In the genomic region with DNA sequence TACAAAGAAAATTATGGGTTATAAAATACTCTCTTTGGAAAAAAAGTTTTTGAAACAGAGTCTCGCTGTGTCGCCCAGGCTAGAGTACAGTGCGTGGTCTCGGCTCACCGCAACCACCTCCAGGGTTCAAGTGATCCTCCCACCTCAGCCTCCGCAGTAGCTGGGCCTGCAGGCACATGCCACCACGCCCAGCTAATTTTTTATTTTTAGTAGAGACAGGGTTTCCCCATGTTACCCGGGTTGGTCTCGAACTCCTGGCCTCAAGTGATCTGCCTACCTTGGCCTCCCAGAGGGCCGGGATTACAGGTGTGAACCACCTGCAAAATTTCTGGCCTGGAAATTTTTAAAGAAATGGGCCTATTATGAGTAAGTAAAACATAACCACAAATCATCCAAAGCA, we compare ENCODE assay signal across 15 cellular contexts. TPM values are rescaled to one million over a fixed set of nuclear protein-coding genes. Genes with fewer than 3 reads are reported as not detected.
A peak's percentile ranks its signal among the peaks of the same experiment; 100 is the strongest.
DNase-seq lines count a peak whose midpoint lies in the region; ATAC-seq and TF ChIP-seq lines count a peak whose summit lies in the region.
"Had no signal": no experiment of that assay in that cellular context is flagged by ENCODE, and none has a peak within 500 bp of the region (broad histone marks: within the 10 kb centered on the region; RNA-seq: fewer than 3 reads in every experiment).

No MANE protein-coding gene starts in this region.

- H3K4me3 Mint-ChIP-seq in T-helper 1 cell treated with Interleukin-12 subunit alpha and Interleukin-12 subunit beta and Interleukin-4 antibody, amounts not matched to agents 30 μg/mL and 1 μg/mL, for 36 hours = peak overlapping the region; percentile 72
- peak overlapping the region; percentile 70 to 98 (median 91) for H3K4me3 Mint-ChIP-seq in naive thymus-derived CD4-positive, alpha-beta T cell
- no peak overlapping the region for H3K4me3 Mint-ChIP-seq in endodermal cell

- no peak for DNase-seq in T-helper 1 cell
- no peak for DNase-seq in Karpas-422
- peak; percentile 27 to 31 for DNase-seq in activated T-cell treated with anti-CD3 and anti-CD28 coated beads, Interleukin-2, amount 50 U/mL, for 48 hours
- peak in 1 of 9 donors; percentile 38 for DNase-seq in naive thymus-derived CD4-positive, alpha-beta T cell
- DNase-seq in endodermal cell = no peak
- DNase-seq in NCI-H526 treated with DMSO at 0.1 percent for 48 hours (lab: John Stamatoyannopoulos, UW) = no peak
- DNase-seq: COR-L47, GF-D8, stomach had no signal

- no peak for TF ChIP-seq CTCF in endodermal cell (conservative IDR thresholded peaks at IDR 0.05)

- H3K9me3 ChIP-seq in Karpas-422 (ENCODE audit: low read length) = no peaks in the 10 kb centered on the region
- H3K9me3 ChIP-seq in naive thymus-derived CD4-positive, alpha-beta T cell (ENCODE audit: control insufficient read depth in 2 of 3, low read length in 3 of 3) = no peaks in the 10 kb centered on the region
- H3K9me3 ChIP-seq in endodermal cell (ENCODE audit: control insufficient read depth, low read length) = no peaks in the 10 kb centered on the region
- H3K9me3 ChIP-seq: ascending aorta, left lung, stomach had no signal

- ATAC-seq in naive thymus-derived CD4-positive, alpha-beta T cell = no peak
- ATAC-seq in activated CD4-positive, CD25-positive, alpha-beta regulatory T cell treated with anti-CD3 and anti-CD28 coated beads, Interleukin-2, amount 50 U/mL, for 24 hours = no peak
- ATAC-seq: HepG2, left lung had no signal

- CTCF ChIA-PET in naive thymus-derived CD4-positive, alpha-beta T cell (lab: Charles Lee) = no interaction called here

- H3K4me1 ChIP-seq in Karpas-422 (ENCODE audit: low read length) (peaks cover 64% of the 10 kb centered on the region), endodermal cell (ENCODE audit: control insufficient read depth, insufficient read depth, low read length) (no peaks in the 10 kb centered on the region)
- H3K4me1 ChIP-seq in naive thymus-derived CD4-positive, alpha-beta T cell (ENCODE audit: control insufficient read depth in 2 of 2, insufficient read depth in 2 of 2, low read length in 2 of 2) = peaks cover 39 to 60% of the 10 kb centered on the region in 2 donors

- intact Hi-C loops in naive thymus-derived CD4-positive, alpha-beta T cell (cut with micrococcal nuclease) = loop anchor here (5.0 to 10.0 kb wide), 6 partner anchors 38 to 531 kb away; no protein-coding TSS in a partner anchor

- H3K27ac ChIP-seq in Karpas-422 (ENCODE audit: low read length) (no peak overlapping the region), endodermal cell (ENCODE audit: low read depth, low read length) (no peak overlapping the region)
- H3K27ac ChIP-seq in naive thymus-derived CD4-positive, alpha-beta T cell (ENCODE audit: low read depth, low read length) = peak overlapping the region; percentile 50
- H3K27ac ChIP-seq: 22Rv1, ascending aorta had no signal

- H3K36me3 ChIP-seq in Karpas-422 (ENCODE audit: insufficient read depth, low read length) (peaks cover 28% of the 10 kb centered on the region; the same call in 1 of the 2 replicates), endodermal cell (ENCODE audit: control insufficient read depth, insufficient read depth, low read length) (no peaks in the 10 kb centered on the region)
- peaks cover 0 to 10% (median 0%) of the 10 kb centered on the region in 3 experiments for H3K36me3 ChIP-seq in naive thymus-derived CD4-positive, alpha-beta T cell (ENCODE audit: control insufficient read depth in 2 of 3, insufficient read depth in 3 of 3, low read length in 3 of 3)
- H3K36me3 ChIP-seq: ascending aorta, left lung, stomach had no signal

- H3K4me1 Mint-ChIP-seq in T-helper 1 cell treated with Interleukin-12 subunit alpha and Interleukin-12 subunit beta and Interleukin-4 antibody, amounts not matched to agents 30 μg/mL and 1 μg/mL, for 36 hours (ENCODE audit: low read depth) = peaks cover 47% of the 10 kb centered on the region
- peaks cover 40 to 78% (median 71%) of the 10 kb centered on the region in 7 donors for H3K4me1 Mint-ChIP-seq in naive thymus-derived CD4-positive, alpha-beta T cell
- H3K4me1 Mint-ChIP-seq in endodermal cell = peaks cover 1% of the 10 kb centered on the region

- H3K9ac ChIP-seq in Karpas-422 (ENCODE audit: low read length) (no peak overlapping the region), endodermal cell (ENCODE audit: extremely low read depth, low read length, poor library complexity, severe bottlenecking) (no peak overlapping the region)

- POLR2A ChIA-PET in naive thymus-derived CD4-positive, alpha-beta T cell (lab: Charles Lee) = no interaction called here

- no peak overlapping the region for H2AFZ ChIP-seq in Karpas-422 (ENCODE audit: low read length)

- H3K9me2 ChIP-seq in Karpas-422 (replicated peaks; ENCODE audit: insufficient read depth, low read length) = no peaks in the 10 kb centered on the region

- peak overlapping the region; percentile 80 for H3K4me2 ChIP-seq in Karpas-422 (ENCODE audit: low read depth, low read length, poor library complexity, severe bottlenecking)

- peak overlapping the region; percentile 89 for H3K27ac Mint-ChIP-seq in T-helper 1 cell treated with Interleukin-12 subunit alpha and Interleukin-12 subunit beta and Interleukin-4 antibody, amounts not matched to agents 30 μg/mL and 1 μg/mL, for 36 hours
- peak overlapping the region; percentile 68 to 95 (median 86) for H3K27ac Mint-ChIP-seq in naive thymus-derived CD4-positive, alpha-beta T cell
- no peak overlapping the region for H3K27ac Mint-ChIP-seq in endodermal cell

- no peaks in the 10 kb centered on the region for H3K9me3 Mint-ChIP-seq in T-helper 1 cell treated with Interleukin-12 subunit alpha and Interleukin-12 subunit beta and Interleukin-4 antibody, amounts not matched to agents 30 μg/mL and 1 μg/mL, for 36 hours
- no peaks in the 10 kb centered on the region for H3K9me3 Mint-ChIP-seq in naive thymus-derived CD4-positive, alpha-beta T cell
- no peaks in the 10 kb centered on the region for H3K9me3 Mint-ChIP-seq in endodermal cell

- no peaks in the 10 kb centered on the region for H3K27me3 Mint-ChIP-seq in T-helper 1 cell treated with Interleukin-12 subunit alpha and Interleukin-12 subunit beta and Interleukin-4 antibody, amounts not matched to agents 30 μg/mL and 1 μg/mL, for 36 hours (ENCODE audit: low read depth)
- peaks cover 0 to 3% (median 0%) of the 10 kb centered on the region in 5 donors for H3K27me3 Mint-ChIP-seq in naive thymus-derived CD4-positive, alpha-beta T cell
- no peaks in the 10 kb centered on the region for H3K27me3 Mint-ChIP-seq in endodermal cell (ENCODE audit: insufficient read depth)

- peaks cover 32% of the 10 kb centered on the region for H3K36me3 Mint-ChIP-seq in T-helper 1 cell treated with Interleukin-12 subunit alpha and Interleukin-12 subunit beta and Interleukin-4 antibody, amounts not matched to agents 30 μg/mL and 1 μg/mL, for 36 hours (ENCODE audit: low read depth)
- peaks cover 0 to 29% (median 13%) of the 10 kb centered on the region in 5 donors for H3K36me3 Mint-ChIP-seq in naive thymus-derived CD4-positive, alpha-beta T cell
- no peaks in the 10 kb centered on the region for H3K36me3 Mint-ChIP-seq in endodermal cell (ENCODE audit: low read depth)

- peaks cover 6% of the 10 kb centered on the region; the same call in 1 of the 2 replicates for H4K20me1 ChIP-seq in Karpas-422 (ENCODE audit: insufficient read depth, low read depth, low read length)

- H3K27me3 ChIP-seq in Karpas-422 (ENCODE audit: low read length) (no peaks in the 10 kb centered on the region), endodermal cell (ENCODE audit: control insufficient read depth, insufficient read depth, low read length, poor library complexity, severe bottlenecking) (no peaks in the 10 kb centered on the region)
- no peaks in the 10 kb centered on the region for H3K27me3 ChIP-seq in naive thymus-derived CD4-positive, alpha-beta T cell (ENCODE audit: control insufficient read depth in 2 of 2, insufficient read depth in 2 of 2, low read length in 2 of 2)
- H3K27me3 ChIP-seq: ascending aorta, left lung, stomach had no signal

- H3K4me3 ChIP-seq in Karpas-422 (ENCODE audit: low read length) (no peak overlapping the region), endodermal cell (ENCODE audit: low read length) (no peak overlapping the region)
- peak overlapping the region; percentile 34 for H3K4me3 ChIP-seq in naive thymus-derived CD4-positive, alpha-beta T cell (ENCODE audit: low read length)
- H3K4me3 ChIP-seq: ascending aorta, left lung, stomach had no signal

- 95 to 96% methylated on average over 4 to 10 of the region's 10 CpGs for WGBS in endodermal cell (ENCODE audit: insufficient coverage in 1 of 2, insufficient read length in 1 of 2), 2 experiments

- peaks cover 91% of the 10 kb centered on the region for H3K79me2 ChIP-seq in Karpas-422 (ENCODE audit: low read length)

RNA-seq across cellular contexts. Expression of gene USP15, which starts 3.8 kb away (rescaled TPM):
- total RNA-seq in Karpas-422 (2014; rRNA removed; shearing (Covaris generic); ENCODE audit: low replicate concordance) = 84.3 and 96.0 TPM in 2 replicates
- 100 to 1,000 TPM; 156 to 224 (median 180) TPM for total RNA-seq in naive thymus-derived CD4-positive, alpha-beta T cell
- 100 to 1,000 TPM in 1 of 2 donors, 10 to 100 TPM in 1; 72.5 to 102 TPM for polyA plus RNA-seq in naive thymus-derived CD4-positive, alpha-beta T cell
- total RNA-seq in endodermal cell = 10 to 100 TPM; 27.9 to 29.1 TPM
- 31.3 TPM for polyA plus RNA-seq in endodermal cell (2013, experiment 1 of 2)
- 29.7 TPM for polyA plus RNA-seq in endodermal cell (2013, experiment 2 of 2)

Comparison
In these comparisons a context has a peak if more than half of its experiments do, and no peak if none do; other contexts are left out.
1. DNase-seq: peak in activated T-cell treated with anti-CD3 and anti-CD28 coated beads, Interleukin-2, amount 50 U/mL, for 48 hours (2 of 2); none in T-helper 1 cell (0 of 5), Karpas-422 (single experiment), endodermal cell (single experiment) and NCI-H526 treated with DMSO at 0.1 percent for 48 hours (single experiment).